ENCODE assay signal across 2 cellular contexts in the genomic region with DNA sequence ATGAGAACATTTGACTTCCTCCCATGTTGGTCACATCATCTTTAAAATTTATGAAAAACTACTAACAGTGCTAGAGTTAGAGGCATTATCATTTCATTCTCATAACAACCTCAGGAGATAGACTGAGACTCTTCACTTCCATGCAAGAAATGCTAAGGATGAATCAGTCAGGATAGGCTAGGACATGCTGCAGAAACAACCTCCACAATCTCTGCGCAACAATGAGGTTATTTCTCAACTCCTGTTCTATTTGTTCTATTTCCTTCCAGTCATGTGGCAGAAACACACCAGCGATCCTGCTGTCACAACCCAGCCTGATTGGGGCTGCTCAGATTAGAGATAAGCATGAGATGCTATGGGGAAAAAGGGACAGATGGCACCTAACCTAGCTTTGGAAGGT.
TF ChIP-seq lines count a peak whose summit lies in the region.

No MANE protein-coding gene starts in this region.

TF ChIP-seq in GM12891, 5 proteins besides CTCF, POLR2A, EP300 and RAD21:
- TF ChIP-seq POU2F2 (IDR thresholded peaks at IDR 0.05; ENCODE audit: low read depth, low read length) = no peak
- TF ChIP-seq SPI1 (IDR thresholded peaks at IDR 0.05; ENCODE audit: low read depth, low read length) = no peak
- no peak for TF ChIP-seq POLR2AphosphoS5 (IDR thresholded peaks at IDR 0.05; ENCODE audit: low read depth, low read length)
- TF ChIP-seq PAX5 (IDR thresholded peaks at IDR 0.05; ENCODE audit: insufficient read depth, low read length, severe bottlenecking) = no peak

TF ChIP-seq in H1, 55 proteins besides CTCF, POLR2A, EP300 and RAD21:
- TF ChIP-seq SIX5 (IDR thresholded peaks at IDR 0.05; ENCODE audit: low read depth, low read length) = no peak
- TF ChIP-seq POU5F1 (IDR thresholded peaks at IDR 0.05; ENCODE audit: low read depth, low read length) = no peak
- TF ChIP-seq RNF2 (IDR thresholded peaks at IDR 0.05; ENCODE audit: borderline replicate concordance, low read depth, low read length, missing control alignments, poor library complexity, severe bottlenecking) = no peak
- no peak for TF ChIP-seq ZNF274 (IDR thresholded peaks at IDR 0.05; ENCODE audit: borderline replicate concordance, extremely low read depth, low read length)
- TF ChIP-seq MAFK (IDR thresholded peaks at IDR 0.05; ENCODE audit: low read depth, low read length) = no peak
- TF ChIP-seq JUND (IDR thresholded peaks at IDR 0.05; ENCODE audit: low read length) = no peak
- no peak for TF ChIP-seq FOSL1 (IDR thresholded peaks at IDR 0.05; ENCODE audit: insufficient read depth, low read depth, low read length)
- no peak for TF ChIP-seq GTF2F1 (IDR thresholded peaks at IDR 0.05; ENCODE audit: borderline replicate concordance, low read depth, low read length)
- no peak for TF ChIP-seq SP1 (IDR thresholded peaks at IDR 0.05; ENCODE audit: low read depth, low read length)
- TF ChIP-seq BCL11A (IDR thresholded peaks at IDR 0.05; ENCODE audit: low read depth in 2 of 2, low read length in 2 of 2) = no peak
- TF ChIP-seq, protein P1, sequence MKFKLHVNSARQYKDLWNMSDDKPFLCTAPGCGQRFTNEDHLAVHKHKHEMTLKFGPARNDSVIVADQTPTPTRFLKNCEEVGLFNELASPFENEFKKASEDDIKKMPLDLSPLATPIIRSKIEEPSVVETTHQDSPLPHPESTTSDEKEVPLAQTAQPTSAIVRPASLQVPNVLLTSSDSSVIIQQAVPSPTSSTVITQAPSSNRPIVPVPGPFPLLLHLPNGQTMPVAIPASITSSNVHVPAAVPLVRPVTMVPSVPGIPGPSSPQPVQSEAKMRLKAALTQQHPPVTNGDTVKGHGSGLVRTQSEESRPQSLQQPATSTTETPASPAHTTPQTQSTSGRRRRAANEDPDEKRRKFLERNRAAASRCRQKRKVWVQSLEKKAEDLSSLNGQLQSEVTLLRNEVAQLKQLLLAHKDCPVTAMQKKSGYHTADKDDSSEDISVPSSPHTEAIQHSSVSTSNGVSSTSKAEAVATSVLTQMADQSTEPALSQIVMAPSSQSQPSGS (IDR thresholded peaks at IDR 0.05; ENCODE audit: low read length) = no peak
- no peak for TF ChIP-seq PHF8 (conservative IDR thresholded peaks at IDR 0.05; ENCODE audit: low read depth, low read length)
- TF ChIP-seq SRF (IDR thresholded peaks at IDR 0.05; ENCODE audit: low read depth, low read length) = no peak
- TF ChIP-seq CBX5 (IDR thresholded peaks at IDR 0.05; ENCODE audit: low read depth, low read length) = no peak
- no peak for TF ChIP-seq SIN3A (conservative IDR thresholded peaks at IDR 0.05 in 1 of 2, IDR thresholded peaks at IDR 0.05 in 1 of 2; ENCODE audit: low read depth in 1 of 2, low read length in 2 of 2)
- TF ChIP-seq CTBP2 (IDR thresholded peaks at IDR 0.05; ENCODE audit: borderline replicate concordance, insufficient read depth, insufficient read length, low read length) = no peak
- no peak for TF ChIP-seq CHD2 (IDR thresholded peaks at IDR 0.05; ENCODE audit: low read length)
- no peak for TF ChIP-seq E2F6 (IDR thresholded peaks at IDR 0.05)
- no peak for TF ChIP-seq NRF1 (IDR thresholded peaks at IDR 0.05; ENCODE audit: low read depth, low read length)
